ENCODE assay signal across 12 cellular contexts in the genomic region with DNA sequence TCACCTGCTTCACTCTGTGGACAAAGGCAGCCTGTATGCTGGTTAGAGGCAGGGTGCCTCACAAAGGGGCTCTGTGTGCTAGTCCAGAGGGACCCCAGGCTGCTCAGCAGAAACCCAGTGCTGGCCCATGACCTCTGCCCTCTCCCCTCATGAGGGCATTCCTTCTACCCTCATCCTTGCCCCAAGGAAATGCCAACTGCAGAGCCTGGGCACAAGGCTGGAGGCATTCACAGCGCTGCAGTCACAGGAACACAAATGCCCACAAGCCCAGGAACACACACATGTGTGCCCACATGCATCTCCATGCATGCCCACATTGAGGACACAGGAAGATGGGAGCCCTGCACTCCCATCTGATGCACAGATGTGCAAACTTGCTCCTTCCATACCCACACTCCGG. TPM values are rescaled to one million over a fixed set of nuclear protein-coding genes. Genes with fewer than 3 reads are reported as not detected.
DNase-seq lines count a peak whose midpoint lies in the region; ATAC-seq and TF ChIP-seq lines count a peak whose summit lies in the region.
"Had no signal": no experiment of that assay in that cellular context is flagged by ENCODE, and none has a peak within 500 bp of the region (broad histone marks: within the 10 kb centered on the region; RNA-seq: fewer than 3 reads in every experiment).

No MANE protein-coding gene starts in this region.

- no peaks in the 10 kb centered on the region for H3K9me3 Mint-ChIP-seq in osteocyte (ENCODE audit: unreplicated experiment)
- H3K9me3 Mint-ChIP-seq: activated T-helper 1 cell treated with anti-CD3 and anti-CD28 coated beads, Interleukin-12 subunit alpha, Interleukin-12 subunit beta, Interleukin-2, Interleukin-4 antibody, amounts not matched to agents 30 ng/mL and 10 ng/mL and 1 ng/mL, durations not matched to agents 14 hours and 24 hours and 36 hours had no signal

- peak overlapping the region; percentile 62 to 99 (median 97); a peak in 21 of 22 replicates for H3K9ac ChIP-seq in BLaER1 treated with 17β-estradiol and CSF1 and Interleukin-3, amounts not matched to agents 10 nM and 100 nM
- no peak overlapping the region for H3K9ac ChIP-seq in IMR-90 (ENCODE audit: low read depth, low read length)

- H3K4me2 ChIP-seq in BLaER1 treated with 17β-estradiol and CSF1 and Interleukin-3, amounts not matched to agents 10 nM and 100 nM: peak overlapping the region; percentile 98 to 100 (median 100)
- no peak overlapping the region for H3K4me2 ChIP-seq in IMR-90 (ENCODE audit: low read depth, low read length)

- TF ChIP-seq POLR2A in IMR-90 (IDR thresholded peaks at IDR 0.05; ENCODE audit: low read depth, low read length): no peak

- peak overlapping the region in 1 of 2 experiments; percentile 50; a peak in 1 of 4 replicates for H4K8ac ChIP-seq in IMR-90 (ENCODE audit: low read depth in 2 of 2, low read length in 2 of 2)

- DNase-seq in IMR-90 (no peak), dermis blood vessel endothelial cell (peak; percentile 20), osteocyte (ENCODE audit: extremely low spot score, unreplicated experiment) (no peak), brain microvascular endothelial cell (no peak), cerebellum (ENCODE audit: low spot score) (no peak)
- DNase-seq in activated CD8-positive, alpha-beta memory T cell treated with anti-CD3 and anti-CD28 coated beads for 24 hours: no peak
- DNase-seq: NCI-H1930; stimulated activated CD4-positive, alpha-beta T cell treated with anti-CD3 and anti-CD28 coated beads, Interleukin-1b, Interleukin-23, amount 100 ng/mL, for 48 hours; T1000 had no signal

- dilution Hi-C loops in IMR-90 (cut with HindIII; ENCODE audit: low sequenced_read_pairs, unreplicated experiment): no loop called here

- peaks cover 1 to 7% (median 2%) of the 10 kb centered on the region in 11 experiments; a peak in 16 of 22 replicates for H3K27me3 ChIP-seq in BLaER1 treated with 17β-estradiol and CSF1 and Interleukin-3, amounts not matched to agents 10 nM and 100 nM
- no peaks in the 10 kb centered on the region for H3K27me3 ChIP-seq in IMR-90 (ENCODE audit: control insufficient read depth, insufficient read depth, low read length)
- H3K27me3 ChIP-seq in brain microvascular endothelial cell (replicated peaks): no peaks in the 10 kb centered on the region

- H2AK9ac ChIP-seq in IMR-90 (replicated peaks; ENCODE audit: low read depth, low read length, poor library complexity): no peak overlapping the region

- WGBS in IMR-90 (ENCODE audit: extremely low coverage in 2 of 2, insufficient read length in 1 of 2), 2 experiments: 93% methylated on average over 1 of the region's 2 CpGs; no CpG with 5 or more reads in 1 of the 2 experiments

- peak overlapping the region in 9 of 10 experiments; percentile 9 to 95 (median 88); a peak in 18 of 20 replicates for H3K4me3 ChIP-seq in BLaER1 treated with 17β-estradiol and CSF1 and Interleukin-3, amounts not matched to agents 10 nM and 100 nM
- H3K4me3 ChIP-seq in IMR-90 (ENCODE audit: insufficient read depth, low read depth, low read length) (no peak overlapping the region), brain microvascular endothelial cell (ENCODE audit: low read depth, low read length) (no peak overlapping the region)

- peaks cover 4% of the 10 kb centered on the region for H3K36me3 Mint-ChIP-seq in osteocyte (ENCODE audit: unreplicated experiment)

- H2AFZ ChIP-seq in IMR-90 (replicated peaks; ENCODE audit: low read length, poor library complexity): no peak overlapping the region

- peaks cover 3% of the 10 kb centered on the region for H3K27me3 Mint-ChIP-seq in osteocyte (ENCODE audit: unreplicated experiment)

- BruUV-seq in IMR-90 (replicated peaks; lab: Mats Ljungman, UMichigan): no TSS peak

- H2AK5ac ChIP-seq in IMR-90 (ENCODE audit: low read depth, low read length): no peak overlapping the region

- H3K4ac ChIP-seq in IMR-90 (ENCODE audit: low read depth, low read length): no peak overlapping the region; the same call in 1 of the 2 replicates

- H3K4me3 Mint-ChIP-seq in osteocyte (ENCODE audit: unreplicated experiment): no peak overlapping the region
- H3K4me3 Mint-ChIP-seq: activated T-helper 1 cell treated with anti-CD3 and anti-CD28 coated beads, Interleukin-12 subunit alpha, Interleukin-12 subunit beta, Interleukin-2, Interleukin-4 antibody, amounts not matched to agents 30 ng/mL and 10 ng/mL and 1 ng/mL, durations not matched to agents 14 hours and 24 hours and 36 hours had no signal

- H3K79me1 ChIP-seq in IMR-90 (ENCODE audit: low read depth in 1 of 2, low read length in 2 of 2): peaks cover 0 to 9% of the 10 kb centered on the region in 2 experiments; a peak in 1 of 4 replicates

- H2BK20ac ChIP-seq in IMR-90 (ENCODE audit: low read depth, low read length): no peak overlapping the region

- no peak overlapping the region for H2BK5ac ChIP-seq in IMR-90 (ENCODE audit: low read depth, low read length, poor library complexity, severe bottlenecking)

- H3K27ac ChIP-seq in BLaER1 treated with 17β-estradiol and CSF1 and Interleukin-3, amounts not matched to agents 10 nM and 100 nM: peak overlapping the region; percentile 70 to 100 (median 100); a peak in 20 of 22 replicates
- H3K27ac ChIP-seq in IMR-90 (ENCODE audit: insufficient read depth, low read length) (no peak overlapping the region), brain microvascular endothelial cell (no peak overlapping the region)

- no peak overlapping the region for H2BK15ac ChIP-seq in IMR-90 (ENCODE audit: low read depth, low read length)

- TF ChIP-seq CTCF in IMR-90 (conservative IDR thresholded peaks at IDR 0.05; ENCODE audit: low read depth, low read length) (no peak), osteocyte (IDR thresholded peaks at IDR 0.05) (no peak), brain microvascular endothelial cell (IDR thresholded peaks at IDR 0.05; ENCODE audit: low read depth, low read length, missing control alignments) (no peak)

- H3K14ac ChIP-seq in IMR-90 (replicated peaks; ENCODE audit: low read depth, low read length): 0 out of 2 replicates have a peak overlapping the region, but pooled peaks have one; percentile 8

- H3K4me1 Mint-ChIP-seq in osteocyte (ENCODE audit: unreplicated experiment): peaks cover 44% of the 10 kb centered on the region

- H3K18ac ChIP-seq in IMR-90 (ENCODE audit: low read depth, low read length): no peak overlapping the region

- H3K4me1 ChIP-seq in BLaER1 treated with 17β-estradiol and CSF1 and Interleukin-3, amounts not matched to agents 10 nM and 100 nM: peaks cover 74 to 83% (median 78%) of the 10 kb centered on the region in 10 experiments
- H3K4me1 ChIP-seq in IMR-90 (ENCODE audit: control insufficient read depth, insufficient read depth, low read length): peaks cover 32% of the 10 kb centered on the region

- POLR2A ChIA-PET in IMR-90 (lab: Charles Lee; ENCODE audit: unreplicated experiment): no interaction called here

- no peak overlapping the region for H3K56ac ChIP-seq in IMR-90 (ENCODE audit: extremely low read depth, insufficient read depth, low read length)

- H3K23ac ChIP-seq in IMR-90 (ENCODE audit: low read depth, low read length): no peak overlapping the region

- no peak for ATAC-seq in IMR-90 (ENCODE audit: low read depth)
- ATAC-seq in HG02981 (IDR thresholded peaks at IDR 0.05; ENCODE audit: unreplicated experiment): no peak

- H3K9me1 ChIP-seq in IMR-90 (ENCODE audit: insufficient read depth, low read length): peaks cover 7% of the 10 kb centered on the region; the same call in 1 of the 2 replicates

- H3K27ac Mint-ChIP-seq in osteocyte (ENCODE audit: unreplicated experiment): peak overlapping the region; percentile 41
- H3K27ac Mint-ChIP-seq: activated T-helper 1 cell treated with anti-CD3 and anti-CD28 coated beads, Interleukin-12 subunit alpha, Interleukin-12 subunit beta, Interleukin-2, Interleukin-4 antibody, amounts not matched to agents 30 ng/mL and 10 ng/mL and 1 ng/mL, durations not matched to agents 14 hours and 24 hours and 36 hours had no signal

- no peak overlapping the region for H4K5ac ChIP-seq in IMR-90 (ENCODE audit: low read depth, low read length)

- 0 out of 2 replicates have a peak overlapping the region, but pooled peaks have one; percentile 33 for H2BK120ac ChIP-seq in IMR-90 (ENCODE audit: low read depth, low read length)

- in situ Hi-C loops in IMR-90 (cut with MboI; ENCODE audit: low sequenced_read_pairs): no loop called here
- in situ Hi-C loops in brain microvascular endothelial cell (cut with HindIII; ENCODE audit: low pct_ligation_motif_present, low sequenced_read_pairs): no loop called here

- H4K20me1 ChIP-seq in BLaER1 treated with 17β-estradiol and CSF1 and Interleukin-3, amounts not matched to agents 10 nM and 100 nM: no peaks in the 10 kb centered on the region
- H4K20me1 ChIP-seq in IMR-90 (ENCODE audit: insufficient read depth, low read length): no peaks in the 10 kb centered on the region

- H3K9me3 ChIP-seq in BLaER1 treated with 17β-estradiol and CSF1 and Interleukin-3, amounts not matched to agents 10 nM and 100 nM (replicated peaks in 1 of 11): no peaks in the 10 kb centered on the region
- no peaks in the 10 kb centered on the region for H3K9me3 ChIP-seq in IMR-90 (ENCODE audit: control insufficient read depth, insufficient read depth, low read length)

- peaks cover 14 to 46% (median 35%) of the 10 kb centered on the region in 11 experiments for H3K36me3 ChIP-seq in BLaER1 treated with 17β-estradiol and CSF1 and Interleukin-3, amounts not matched to agents 10 nM and 100 nM
- H3K36me3 ChIP-seq in IMR-90 (ENCODE audit: control insufficient read depth, insufficient read depth, low read length) (peaks cover 27% of the 10 kb centered on the region), brain microvascular endothelial cell (replicated peaks) (no peaks in the 10 kb centered on the region)

- no peak overlapping the region for H4K91ac ChIP-seq in IMR-90 (ENCODE audit: insufficient read depth, low read depth, low read length)

- intact Hi-C loops in IMR-90 (cut with micrococcal nuclease): no loop called here

- CTCF ChIA-PET in IMR-90 (lab: Yijun Ruan, JAX): interaction anchor here (0.8 kb wide), 1 partner anchor 32 kb away, joined by 3 read pairs; no protein-coding TSS in a partner anchor

- no peak for TF ChIP-seq RAD21 in IMR-90 (IDR thresholded peaks at IDR 0.05; ENCODE audit: low read length)

RNA-seq across cellular contexts. Expression of gene INKA1, which starts 3.8 kb away (rescaled TPM):
- 2.3 and 2.8 TPM in 2 replicates for total RNA-seq in IMR-90 (2012; rRNA removed)
- polyA plus RNA-seq in IMR-90 (2012; rRNA removed): 4.5 and 5.4 TPM in 2 replicates
- 3.7 and 5.2 TPM in 2 replicates for polyA plus RNA-seq in IMR-90 (2012; cell fraction: cytosol; rRNA removed)
- 1.5 and 3.6 TPM in 2 replicates for polyA plus RNA-seq in IMR-90 (2012; cell fraction: nucleus; rRNA removed; ENCODE audit: low replicate concordance)
- 14.0 and 28.8 TPM in 2 replicates for total RNA-seq in dermis blood vessel endothelial cell
- 5.1 and 5.2 TPM in 2 replicates for total RNA-seq in osteocyte
- total RNA-seq in cerebellum: 3.7 TPM

RNA-seq across cellular contexts. Expression of gene UBA7, which starts 6.9 kb away (rescaled TPM):
- total RNA-seq in IMR-90 (2012; rRNA removed): 15.3 and 18.6 TPM in 2 replicates
- 57.0 and 57.8 TPM in 2 replicates for polyA plus RNA-seq in IMR-90 (2012; rRNA removed)
- polyA plus RNA-seq in IMR-90 (2012; cell fraction: cytosol; rRNA removed): 15.4 and 23.7 TPM in 2 replicates
- polyA plus RNA-seq in IMR-90 (2012; cell fraction: nucleus; rRNA removed; ENCODE audit: low replicate concordance): 627 and 1,170 TPM in 2 replicates
- 44.2 and 58.5 TPM in 2 replicates for total RNA-seq in dermis blood vessel endothelial cell
- 63.2 and 63.6 TPM in 2 replicates for total RNA-seq in osteocyte
- 5.7 TPM for total RNA-seq in cerebellum

RNA-seq across cellular contexts. Expression of gene CDHR4, which starts 7.2 kb away (rescaled TPM):
- total RNA-seq in IMR-90 (2012; rRNA removed) (not detected in 2 replicates), dermis blood vessel endothelial cell (not detected in 2 replicates), osteocyte (not detected in 2 replicates), cerebellum (not detected)
- 0.07 TPM in 1 of 2 replicates, not detected in the other for polyA plus RNA-seq in IMR-90 (2012; rRNA removed)
- polyA plus RNA-seq in IMR-90 (2012; cell fraction: cytosol; rRNA removed): 0.03 TPM in 1 of 2 replicates, not detected in the other
- polyA plus RNA-seq in IMR-90 (2012; cell fraction: nucleus; rRNA removed; ENCODE audit: low replicate concordance): 0.76 and 2.0 TPM in 2 replicates
- total RNA-seq: activated T-helper 1 cell treated with anti-CD3 and anti-CD28 coated beads, Interleukin-12 subunit alpha, Interleukin-12 subunit beta, Interleukin-2, Interleukin-4 antibody, amounts not matched to agents 30 ng/mL and 10 ng/mL and 1 ng/mL, durations not matched to agents 14 hours and 24 hours and 36 hours had no signal

RNA-seq across cellular contexts. Expression of gene IP6K1, which starts 20.5 kb away (rescaled TPM):
- total RNA-seq in IMR-90 (2012; rRNA removed): 28.6 and 28.7 TPM in 2 replicates
- 28.3 and 31.2 TPM in 2 replicates for polyA plus RNA-seq in IMR-90 (2012; rRNA removed)
- polyA plus RNA-seq in IMR-90 (2012; cell fraction: cytosol; rRNA removed): 21.4 and 28.9 TPM in 2 replicates
- 31.3 and 54.5 TPM in 2 replicates for polyA plus RNA-seq in IMR-90 (2012; cell fraction: nucleus; rRNA removed; ENCODE audit: low replicate concordance)
- 57.3 and 89.1 TPM in 2 replicates for total RNA-seq in dermis blood vessel endothelial cell
- total RNA-seq in osteocyte: 60.1 and 66.9 TPM in 2 replicates
- 46.0 TPM for total RNA-seq in cerebellum

RNA-seq across cellular contexts. Expression of gene TRAIP, which starts 49.5 kb away (rescaled TPM):
- total RNA-seq in IMR-90 (2012; rRNA removed) (5.3 and 6.3 TPM in 2 replicates), dermis blood vessel endothelial cell (2.0 and 3.9 TPM in 2 replicates), osteocyte (3.4 and 5.3 TPM in 2 replicates), cerebellum (6.4 TPM)
- 9.2 and 10.0 TPM in 2 replicates for polyA plus RNA-seq in IMR-90 (2012; rRNA removed)
- 3.3 and 4.5 TPM in 2 replicates for polyA plus RNA-seq in IMR-90 (2012; cell fraction: cytosol; rRNA removed)
- polyA plus RNA-seq in IMR-90 (2012; cell fraction: nucleus; rRNA removed; ENCODE audit: low replicate concordance): 22.2 and 30.7 TPM in 2 replicates

Comparison
In these comparisons a context has a peak if more than half of its experiments do, and no peak if none do; other contexts are left out.
1. H3K27ac ChIP-seq: peak in BLaER1 treated with 17β-estradiol and CSF1 and Interleukin-3, amounts not matched to agents 10 nM and 100 nM (11 of 11); none in IMR-90 (single experiment) and brain microvascular endothelial cell (single experiment).
2. H3K4me3 ChIP-seq: peak in BLaER1 treated with 17β-estradiol and CSF1 and Interleukin-3, amounts not matched to agents 10 nM and 100 nM (9 of 10); none in IMR-90 (single experiment) and brain microvascular endothelial cell (single experiment).